Comparison of ENCODE assay signal across 12 cellular contexts in the genomic region with DNA sequence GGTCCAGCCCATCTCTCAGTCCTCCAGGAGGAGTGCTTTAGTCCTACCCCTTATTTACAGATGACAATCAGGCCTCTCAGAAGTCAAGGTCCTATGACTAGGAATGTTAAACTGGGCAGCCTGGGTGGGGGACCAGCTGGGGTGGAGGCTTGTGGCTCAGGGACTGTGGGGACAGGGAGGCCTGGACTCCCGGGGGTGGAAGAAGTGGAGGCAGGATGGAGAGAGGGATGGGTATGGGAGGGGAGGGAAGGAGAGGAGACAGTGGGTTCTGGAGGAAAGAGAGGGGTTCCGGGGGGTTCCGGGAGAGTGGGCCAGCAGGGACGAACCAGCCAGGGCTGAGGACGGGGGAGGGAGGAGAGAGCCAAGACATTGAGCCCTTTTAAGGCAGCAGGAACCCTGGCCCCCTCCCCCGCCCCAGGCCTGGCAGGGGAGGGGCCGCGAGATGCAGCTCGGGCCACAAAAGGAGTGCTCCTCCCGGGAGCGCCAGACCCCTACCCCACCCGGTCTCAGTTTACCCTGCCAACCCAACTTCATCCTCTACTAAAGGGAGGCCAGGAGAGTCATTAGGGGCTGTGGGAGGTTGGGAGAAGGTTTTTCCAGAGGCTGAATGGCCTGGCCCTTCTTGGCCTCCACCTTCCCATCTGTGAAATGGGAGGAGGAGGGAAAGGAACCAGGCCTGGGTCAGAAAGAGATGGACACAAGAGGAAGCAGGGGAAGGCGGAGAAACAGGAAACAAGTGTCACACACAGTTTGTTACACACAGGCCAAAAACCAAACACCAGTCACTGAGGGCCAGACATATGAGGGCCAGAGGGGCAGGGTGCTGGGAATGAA. TPM values are rescaled to one million over a fixed set of nuclear protein-coding genes. Genes with fewer than 3 reads are reported as not detected.
DNase-seq lines count a peak whose midpoint lies in the region; ATAC-seq and TF ChIP-seq lines count a peak whose summit lies in the region.
"Had no signal": no experiment of that assay in that cellular context is flagged by ENCODE, and none has a peak within 500 bp of the region (broad histone marks: within the 10 kb centered on the region; RNA-seq: fewer than 3 reads in every experiment).

No MANE protein-coding gene starts in this region.

- peaks cover 25% of the 10 kb centered on the region for H3K4me1 ChIP-seq in Panc1 (ENCODE audit: control insufficient read depth, insufficient read depth, low read length)
- H3K4me1 ChIP-seq in skeletal muscle tissue (ENCODE audit: control insufficient read depth in 3 of 3, insufficient read depth in 3 of 3, low read length in 3 of 3) = peaks cover 56 to 58% (median 57%) of the 10 kb centered on the region in 3 donors

- peaks cover 10% of the 10 kb centered on the region for H3K27me3 Mint-ChIP-seq in glutamatergic neuron (ENCODE audit: unreplicated experiment)

- POLR2A ChIA-PET in Panc1 (lab: Charles Lee) = no interaction called here

- H3K27me3 ChIP-seq in Panc1 (ENCODE audit: control insufficient read depth, insufficient read depth, low read length) (no peaks in the 10 kb centered on the region), skeletal muscle tissue (ENCODE audit: control insufficient read depth in 3 of 3, insufficient read depth in 3 of 3, low read length in 3 of 3) (no peaks in the 10 kb centered on the region)

- no peaks in the 10 kb centered on the region for H3K36me3 Mint-ChIP-seq in glutamatergic neuron (ENCODE audit: unreplicated experiment)

- intact Hi-C loops in Panc1 (cut with micrococcal nuclease; ENCODE audit: unreplicated experiment) = no loop called here

- H3K4me3 ChIP-seq in Panc1 (ENCODE audit: low read depth in 2 of 2, low read length in 2 of 2) = peak overlapping the region; percentile 52 to 62
- peak overlapping the region; percentile 74 to 91 (median 90) for H3K4me3 ChIP-seq in skeletal muscle tissue (ENCODE audit: low read length in 3 of 3)

- peak overlapping the region; percentile 69 to 94 (median 86) for H3K9ac ChIP-seq in skeletal muscle tissue (ENCODE audit: low read depth in 1 of 3, low read length in 3 of 3)

- peak overlapping the region; percentile 62 for H3K27ac Mint-ChIP-seq in glutamatergic neuron (ENCODE audit: unreplicated experiment)
- H3K27ac Mint-ChIP-seq: activated T-cell treated with anti-CD3 and anti-CD28 coated beads, Interleukin-2, amount 50 U/mL, for 24 hours; T-cell had no signal

- no peak overlapping the region for H3K4me3 Mint-ChIP-seq in glutamatergic neuron (ENCODE audit: unreplicated experiment)
- H3K4me3 Mint-ChIP-seq: activated T-cell treated with anti-CD3 and anti-CD28 coated beads, Interleukin-2, amount 50 U/mL, for 24 hours had no signal

- H3K36me3 ChIP-seq in Panc1 (ENCODE audit: control insufficient read depth, insufficient read depth, low read length) (no peaks in the 10 kb centered on the region), skeletal muscle tissue (ENCODE audit: control insufficient read depth in 3 of 3, insufficient read depth in 3 of 3, low read length in 3 of 3) (peaks cover 24 to 35% (median 29%) of the 10 kb centered on the region in 3 donors)

- H3K27ac ChIP-seq in Panc1 (ENCODE audit: low read length) (peak overlapping the region; percentile 67), skeletal muscle tissue (ENCODE audit: low read depth, low read length) (peak overlapping the region; percentile 95)

- no peak for TF ChIP-seq CTCF in Panc1 (IDR thresholded peaks at IDR 0.05)
- no peak for TF ChIP-seq CTCF in glutamatergic neuron (IDR thresholded peaks at IDR 0.05; ENCODE audit: partially characterized antibody, unreplicated experiment)

- peaks cover 12% of the 10 kb centered on the region for H3K4me1 Mint-ChIP-seq in glutamatergic neuron (ENCODE audit: low read depth, unreplicated experiment)

- CTCF ChIA-PET in Panc1 (lab: Charles Lee) = no interaction called here

- peaks cover 3% of the 10 kb centered on the region for H3K9me3 Mint-ChIP-seq in glutamatergic neuron (ENCODE audit: unreplicated experiment)
- H3K9me3 Mint-ChIP-seq: activated T-cell treated with anti-CD3 and anti-CD28 coated beads, Interleukin-2, amount 50 U/mL, for 24 hours; T-cell had no signal

- BruUV-seq in Panc1 (replicated peaks; lab: Mats Ljungman, UMichigan) = no TSS peak

- DNase-seq in EH (ENCODE audit: low read depth) = peak; percentile 52
- DNase-seq in Panc1 (ENCODE audit: low read depth, low spot score) = no peak
- DNase-seq in glutamatergic neuron = no peak
- DNase-seq in AG20443 (ENCODE audit: low spot score) = no peak
- DNase-seq in glomerular visceral epithelial cell (ENCODE audit: extremely low spot score) = no peak
- DNase-seq in NCI-H187 (lab: John Stamatoyannopoulos, UW) = no peak
- DNase-seq: activated T-cell treated with anti-CD3 and anti-CD28 coated beads, Interleukin-2, amount 50 U/mL, for 24 hours; cortex of kidney; T-cell had no signal

- H3K9me3 ChIP-seq in Panc1 (ENCODE audit: control insufficient read depth, insufficient read depth, low read depth, low read length) (no peaks in the 10 kb centered on the region), skeletal muscle tissue (ENCODE audit: control insufficient read depth in 3 of 3, low read length in 3 of 3) (no peaks in the 10 kb centered on the region)

- ATAC-seq in Panc1 (peak; percentile 2; the same call in 1 of the 2 replicates), GM21526 (IDR thresholded peaks at IDR 0.05; ENCODE audit: low FRiP score, unreplicated experiment) (no peak)

- in situ Hi-C loops in Panc1 (cut with HindIII; ENCODE audit: low pct_unique_long_range_greater_than_20kb, low sequenced_read_pairs) = no loop called here

RNA-seq across cellular contexts. Expression of gene DMPK, which starts 1.6 kb away (rescaled TPM):
- total RNA-seq in Panc1 (2021; ENCODE audit: unreplicated experiment) (119 TPM), glutamatergic neuron (ENCODE audit: unreplicated experiment) (107 TPM), skeletal muscle tissue (160 TPM)
- polyA plus RNA-seq in Panc1 (2012; ENCODE audit: insufficient read length) = 151 TPM

RNA-seq across cellular contexts. Expression of gene SIX5, which starts 11.6 kb away (rescaled TPM):
- total RNA-seq in Panc1 (2021; ENCODE audit: unreplicated experiment) (38.7 TPM), glutamatergic neuron (ENCODE audit: unreplicated experiment) (2.0 TPM), skeletal muscle tissue (8.4 TPM)
- 55.2 TPM for polyA plus RNA-seq in Panc1 (2012; ENCODE audit: insufficient read length)

RNA-seq across cellular contexts. Expression of gene DMWD, which starts 12.0 kb away (rescaled TPM):
- total RNA-seq in Panc1 (2021; ENCODE audit: unreplicated experiment) (64.6 TPM), glutamatergic neuron (ENCODE audit: unreplicated experiment) (123 TPM), skeletal muscle tissue (20.4 TPM)
- polyA plus RNA-seq in Panc1 (2012; ENCODE audit: insufficient read length) = 40.8 TPM

RNA-seq across cellular contexts. Expression of gene RSPH6A, which starts 34.4 kb away (rescaled TPM):
- total RNA-seq in Panc1 (2021; ENCODE audit: unreplicated experiment) (not detected), glutamatergic neuron (ENCODE audit: unreplicated experiment) (0.61 TPM), skeletal muscle tissue (not detected)
- not detected for polyA plus RNA-seq in Panc1 (2012; ENCODE audit: insufficient read length)

RNA-seq across cellular contexts. Expression of gene MEIOSIN, which starts 47.4 kb away (rescaled TPM):
- total RNA-seq in Panc1 (2021; ENCODE audit: unreplicated experiment) = not detected
- polyA plus RNA-seq in Panc1 (2012; ENCODE audit: insufficient read length) = not detected
- not detected for total RNA-seq in glutamatergic neuron (ENCODE audit: unreplicated experiment)
- not detected for total RNA-seq in skeletal muscle tissue
- total RNA-seq: Daoy, T-cell had no signal
